ENCODE assay signal across 33 cellular contexts in genomic region chr1:227427411-227427810, GRCh38.
"Had no signal": no experiment of that assay in that cellular context is flagged by ENCODE, and none has a peak within 500 bp of the region (broad histone marks: within the 10 kb centered on the region; RNA-seq: fewer than 3 reads in every experiment).

No MANE protein-coding gene starts in this region.

- H3K4me2 ChIP-seq: KMS-11, PC-9 had no signal

- H3K9me3 Mint-ChIP-seq: activated CD4-positive, alpha-beta T cell treated with anti-CD3 and anti-CD28 coated beads, Interleukin-2, amount 10 ng/mL, durations not matched to agents 24 days and 14 days; activated CD8-positive, alpha-beta T cell treated with anti-CD3 and anti-CD28 coated beads for 36 hours; activated naive CD4-positive, alpha-beta T cell treated with anti-CD3 and anti-CD28 coated beads, Interleukin-2, amount 50 U/mL, for 24 hours; activated naive CD8-positive, alpha-beta T cell treated with anti-CD3 and anti-CD28 coated beads, Interleukin-2, amount 10 ng/mL, durations not matched to agents 7 days and 5 days; activated T-cell treated with anti-CD3 and anti-CD28 coated beads, Interleukin-2, amount 50 U/mL, for 72 hours; activated T-helper 2 cell treated with anti-CD3 and anti-CD28 coated beads, Interferon-gamma antibody, Interleukin-2, Interleukin-4, amounts not matched to agents 10 μg/mL and 5 μg/mL and 100 μg/mL, durations not matched to agents 14 hours and 24 hours and 36 hours had no signal

- H3K4me1 ChIP-seq: breast epithelium had no signal

- H3K27me3 ChIP-seq: body of pancreas, breast epithelium, SJCRH30 had no signal

- H3K4me1 Mint-ChIP-seq: activated CD4-positive, alpha-beta T cell treated with anti-CD3 and anti-CD28 coated beads, Interleukin-2, amount 10 ng/mL, durations not matched to agents 24 days and 14 days; activated naive CD4-positive, alpha-beta T cell treated with anti-CD3 and anti-CD28 coated beads, Interleukin-2, amount 50 U/mL, for 24 hours; activated naive CD8-positive, alpha-beta T cell treated with anti-CD3 and anti-CD28 coated beads, Interleukin-2, amount 10 ng/mL, durations not matched to agents 7 days and 5 days had no signal

- H3K9ac ChIP-seq: KMS-11 had no signal

- H2AFZ ChIP-seq: PC-9 had no signal

- H3K9me3 ChIP-seq: body of pancreas, breast epithelium, SJCRH30 had no signal

- ATAC-seq: activated CD8-positive, alpha-beta T cell treated with anti-CD3 and anti-CD28 coated beads for 36 hours; activated T-cell treated with anti-CD3 and anti-CD28 coated beads, Interleukin-2, amount 50 U/mL, for 72 hours; body of pancreas had no signal

- DNase-seq: activated CD4-positive, alpha-beta T cell treated with anti-CD3 and anti-CD28 coated beads for 1 hour; activated CD4-positive, alpha-beta T cell treated with anti-CD3 and anti-CD28 coated beads, Interleukin-2, amount 10 ng/mL, durations not matched to agents 24 days and 14 days; activated CD4-positive, alpha-beta T cell treated with anti-CD3 and anti-CD28 coated beads, Interleukin-2, amount 50 U/mL, for 4 hours; activated CD4-positive, CD25-positive, alpha-beta regulatory T cell; activated CD8-positive, alpha-beta T cell treated with anti-CD3 and anti-CD28 coated beads for 36 hours; activated gamma-delta T cell; activated naive CD4-positive, alpha-beta T cell treated with Interleukin-2 at 50 U/mL for 16 hours; activated naive CD8-positive, alpha-beta T cell treated with anti-CD3 and anti-CD28 coated beads, Interleukin-2, amount 10 ng/mL, durations not matched to agents 7 days and 5 days; activated T-cell treated with anti-CD3 and anti-CD28 coated beads, Interleukin-2, amount 50 U/mL, for 1 hour; activated T-cell treated with anti-CD3 and anti-CD28 coated beads, Interleukin-2, amount 50 U/mL, for 72 hours; body of pancreas; MM.1S; MV-4-11; NCI-H1092; NCI-H1436 treated with DMSO at 0.1 percent for 48 hours; NCI-H1694 treated with DMSO at 0.1 percent for 48 hours; NCI-H2029; NCI-H2171; NCI-H510A; NCI-H526; NCI-H748 treated with DMSO at 0.1 percent for 48 hours; NK-92 treated with Interleukin-12 subunit alpha and Interleukin-12 subunit beta, amount 100 ng/mL, for 24 hours; PC-9; SHP77; SJCRH30; T1000; WERI-Rb-1 had no signal

- H3K27ac ChIP-seq: body of pancreas, breast epithelium, KMS-11, SJCRH30, SK-N-MC, WERI-Rb-1 had no signal

- H3K27ac Mint-ChIP-seq: activated CD4-positive, alpha-beta T cell treated with anti-CD3 and anti-CD28 coated beads, Interleukin-2, amount 10 ng/mL, durations not matched to agents 24 days and 14 days; activated CD8-positive, alpha-beta T cell treated with anti-CD3 and anti-CD28 coated beads for 36 hours; activated naive CD4-positive, alpha-beta T cell treated with anti-CD3 and anti-CD28 coated beads, Interleukin-2, amount 50 U/mL, for 24 hours; activated naive CD8-positive, alpha-beta T cell treated with anti-CD3 and anti-CD28 coated beads, Interleukin-2, amount 10 ng/mL, durations not matched to agents 7 days and 5 days; activated T-cell treated with anti-CD3 and anti-CD28 coated beads, Interleukin-2, amount 50 U/mL, for 72 hours; activated T-helper 2 cell treated with anti-CD3 and anti-CD28 coated beads, Interferon-gamma antibody, Interleukin-2, Interleukin-4, amounts not matched to agents 10 μg/mL and 5 μg/mL and 100 μg/mL, durations not matched to agents 14 hours and 24 hours and 36 hours had no signal

- H3K36me3 Mint-ChIP-seq: activated naive CD4-positive, alpha-beta T cell treated with anti-CD3 and anti-CD28 coated beads, Interleukin-2, amount 50 U/mL, for 24 hours; activated naive CD8-positive, alpha-beta T cell treated with anti-CD3 and anti-CD28 coated beads, Interleukin-2, amount 10 ng/mL, durations not matched to agents 7 days and 5 days had no signal

- H3K4me3 Mint-ChIP-seq: activated CD4-positive, alpha-beta T cell treated with anti-CD3 and anti-CD28 coated beads, Interleukin-2, amount 10 ng/mL, durations not matched to agents 24 days and 14 days; activated CD8-positive, alpha-beta T cell treated with anti-CD3 and anti-CD28 coated beads for 36 hours; activated naive CD4-positive, alpha-beta T cell treated with anti-CD3 and anti-CD28 coated beads, Interleukin-2, amount 50 U/mL, for 24 hours; activated naive CD8-positive, alpha-beta T cell treated with anti-CD3 and anti-CD28 coated beads, Interleukin-2, amount 10 ng/mL, durations not matched to agents 7 days and 5 days; activated T-cell treated with anti-CD3 and anti-CD28 coated beads, Interleukin-2, amount 50 U/mL, for 72 hours had no signal

- FAIRE-seq: astrocyte had no signal

- H3K4me3 ChIP-seq: body of pancreas, breast epithelium, PC-9, SJCRH30, SK-N-MC had no signal

- H3K36me3 ChIP-seq: breast epithelium, SJCRH30, WERI-Rb-1 had no signal
